18 cellular contexts compared by ENCODE assay signal in genomic region chr17:16923097-16923903, GRCh38. TPM values are rescaled to one million over a fixed set of nuclear protein-coding genes. Genes with fewer than 3 reads are reported as not detected.
A peak's percentile ranks its signal among the peaks of the same experiment; 100 is the strongest.
DNase-seq lines count a peak whose midpoint lies in the region; ATAC-seq, FAIRE-seq and TF ChIP-seq lines count a peak whose summit lies in the region.
"Had no signal": no experiment of that assay in that cellular context is flagged by ENCODE, and none has a peak within 500 bp of the region (broad histone marks: within the 10 kb centered on the region; RNA-seq: fewer than 3 reads in every experiment).

No MANE protein-coding gene starts in this region.

- ATAC-seq in left ventricle myocardium superior (no peak), pancreas (peak; percentile 79 to 91 (median 86))
- ATAC-seq: foreskin keratinocyte had no signal

- intact Hi-C loops in left ventricle myocardium superior (cut with micrococcal nuclease) = no loop called here
- intact Hi-C loops in pancreas (cut with DNase I) = no loop called here

- H3K9me3 ChIP-seq in right atrium auricular region (no peaks in the 10 kb centered on the region), pancreas (no peaks in the 10 kb centered on the region)
- H3K9me3 ChIP-seq: psoas muscle had no signal

- H3K27ac ChIP-seq in right atrium auricular region (no peak overlapping the region), coronary artery (no peak overlapping the region), pancreas (no peak overlapping the region)
- H3K27ac ChIP-seq: foreskin keratinocyte, psoas muscle had no signal

- WGBS in pancreas, 2 donors = 54 to 58% methylated on average over 15 to 17 of the region's 17 CpGs

- H3K36me3 ChIP-seq in right atrium auricular region (no peaks in the 10 kb centered on the region), pancreas (no peaks in the 10 kb centered on the region)

- FAIRE-seq in pancreas (lab: Jason Lieb, UNC) = no peak
- FAIRE-seq: colon had no signal

- no peaks in the 10 kb centered on the region for H3K4me1 ChIP-seq in right atrium auricular region
- peaks cover 0 to 11% (median 5%) of the 10 kb centered on the region in 3 donors for H3K4me1 ChIP-seq in pancreas
- H3K4me1 ChIP-seq: foreskin keratinocyte, psoas muscle had no signal

- H3K27me3 ChIP-seq in right atrium auricular region (no peaks in the 10 kb centered on the region), pancreas (no peaks in the 10 kb centered on the region)

- H3K4me3 ChIP-seq in right atrium auricular region (no peak overlapping the region), coronary artery (no peak overlapping the region), pancreas (no peak overlapping the region)
- H3K4me3 ChIP-seq: psoas muscle, smooth muscle cell had no signal

- DNase-seq in left ventricle myocardium superior (peak; percentile 18), right atrium auricular region (ENCODE audit: low spot score) (no peak), coronary artery (ENCODE audit: low spot score) (peak; percentile 59), pancreas (peak in 5 of 6 donors; percentile 63 to 90 (median 87)), dedifferentiated amniotic fluid mesenchymal stem cell (ENCODE audit: extremely low spot score) (no peak), NCI-H2171 (lab: John Stamatoyannopoulos, UW) (no peak), AG08396 (ENCODE audit: low spot score) (no peak)
- no peak for DNase-seq in stimulated activated CD4-positive, alpha-beta T cell treated with anti-CD3 and anti-CD28 coated beads, Interleukin-4, amount 100 ng/mL, for 1 hour
- DNase-seq: activated CD4-positive, alpha-beta T cell treated with anti-CD3 and anti-CD28 coated beads, Interleukin-2, amount 50 U/mL, for 1 hour; activated naive CD8-positive, alpha-beta T cell treated with anti-CD3 and anti-CD28 coated beads for 36 hours; foreskin keratinocyte; nephron progenitor cell; SW 1271 had no signal

- TF ChIP-seq CTCF in right atrium auricular region (IDR thresholded peaks at IDR 0.05) = no peak
- no peak for TF ChIP-seq CTCF in coronary artery (IDR thresholded peaks at IDR 0.05)
- no peak for TF ChIP-seq CTCF in pancreas (IDR thresholded peaks at IDR 0.05)

RNA-seq across cellular contexts. Expression of gene TNFRSF13B, which starts 48.6 kb away (rescaled TPM):
- total RNA-seq in left ventricle myocardium superior = not detected
- total RNA-seq in right atrium auricular region = not detected
- total RNA-seq in pancreas = under 1 TPM in 1 of 6 donors, not detected in 5; 0.16 TPM
- not detected for polyA plus RNA-seq in pancreas
- total RNA-seq: foreskin keratinocyte, NCI-H460, psoas muscle, RPMI7951, smooth muscle cell had no signal
- polyA plus RNA-seq: foreskin keratinocyte, psoas muscle, smooth muscle cell had no signal

Comparison
In these comparisons a context has a peak if more than half of its experiments do, and no peak if none do; other contexts are left out.
1. DNase-seq: peak in left ventricle myocardium superior (single experiment), coronary artery (single experiment) and pancreas (5 of 6); none in right atrium auricular region (single experiment), dedifferentiated amniotic fluid mesenchymal stem cell (single experiment), NCI-H2171 (single experiment), stimulated activated CD4-positive, alpha-beta T cell treated with anti-CD3 and anti-CD28 coated beads, Interleukin-4, amount 100 ng/mL, for 1 hour (single experiment) and AG08396 (single experiment).